In the genomic region with DNA sequence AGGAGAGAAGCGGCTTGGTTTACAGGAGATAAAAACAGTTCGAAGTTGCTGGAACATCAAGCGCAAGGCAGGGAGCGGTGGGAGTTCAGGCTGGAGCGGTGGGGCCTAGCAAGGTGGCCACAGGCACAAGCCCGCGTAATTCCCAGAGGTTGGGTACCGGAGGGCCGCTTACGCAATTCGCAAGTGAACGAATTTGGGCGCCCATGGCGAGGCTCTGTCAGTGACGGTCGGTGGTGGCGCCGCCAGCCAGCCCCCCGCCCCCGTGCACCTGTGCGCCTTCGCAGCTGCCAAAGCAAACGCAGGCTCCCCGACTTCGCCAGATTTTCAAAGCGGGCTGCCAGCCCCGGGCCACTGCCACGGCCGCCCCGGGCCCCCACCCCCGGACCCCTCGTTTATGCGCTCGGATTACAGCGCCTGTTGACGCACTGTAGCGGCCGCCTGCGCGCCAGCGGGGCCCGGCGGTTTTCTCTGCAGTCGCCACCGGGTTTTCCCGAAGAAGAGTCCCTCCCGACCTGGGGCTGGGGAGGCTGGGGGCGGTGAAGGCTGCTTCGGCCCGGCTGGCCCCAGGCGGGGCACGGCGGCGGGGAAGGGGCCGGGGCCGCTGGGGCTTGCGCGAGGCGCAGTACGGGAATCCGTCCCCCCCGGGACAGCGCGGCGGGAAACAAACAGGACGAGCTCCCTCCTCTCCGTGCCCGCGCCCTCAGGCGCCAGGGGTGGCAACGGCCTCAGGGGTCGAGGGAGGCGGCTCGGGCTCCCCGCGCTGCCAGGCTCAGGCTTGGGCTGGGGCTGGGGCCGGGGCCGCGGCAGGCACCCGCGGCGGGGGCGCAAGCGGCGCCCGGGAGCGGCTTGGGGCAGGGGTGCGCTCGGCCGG, we compare ENCODE assay signal across 7 cellular contexts. TPM values are rescaled to one million over a fixed set of nuclear protein-coding genes. Genes with fewer than 3 reads are reported as not detected.
A peak's percentile ranks its signal among the peaks of the same experiment; 100 is the strongest.
DNase-seq lines count a peak whose midpoint lies in the region; ATAC-seq and TF ChIP-seq lines count a peak whose summit lies in the region.

No MANE protein-coding gene starts in this region.

- H3K4me3 Mint-ChIP-seq in naive B cell = peak overlapping the region; percentile 94 to 99 (median 96)
- H3K4me3 Mint-ChIP-seq in stimulated activated naive CD8-positive, alpha-beta T cell treated with anti-CD3 and anti-CD28 coated beads, Interleukin-15, amount 100 ng/mL, for 72 hours = peak overlapping the region; percentile 97

- TF ChIP-seq POLR2A in erythroblast (IDR thresholded peaks at IDR 0.05; ENCODE audit: low read length) = no peak

- H3K36me3 Mint-ChIP-seq in naive B cell = peaks cover 4 to 8% of the 10 kb centered on the region in 2 donors

- peak overlapping the region; percentile 95 to 100 (median 98) for H3K27ac Mint-ChIP-seq in naive B cell
- peak overlapping the region; percentile 96 to 98 for H3K27ac Mint-ChIP-seq in stimulated activated naive CD8-positive, alpha-beta T cell treated with anti-CD3 and anti-CD28 coated beads, Interleukin-15, amount 100 ng/mL, for 72 hours

- H3K9me3 Mint-ChIP-seq in naive B cell = no peaks in the 10 kb centered on the region
- H3K9me3 Mint-ChIP-seq in stimulated activated naive CD8-positive, alpha-beta T cell treated with anti-CD3 and anti-CD28 coated beads, Interleukin-15, amount 100 ng/mL, for 72 hours = no peaks in the 10 kb centered on the region

- DNase-seq in NCI-H345 treated with DMSO at 0.1 percent for 48 hours (lab: John Stamatoyannopoulos, UW; ENCODE audit: unreplicated experiment) (peak; percentile 16), activated T-cell treated with anti-CD3 and anti-CD28 coated beads for 1 hour (ENCODE audit: low read depth) (peak; percentile 29), erythroblast (lab: John Stamatoyannopoulos, UW) (peak; percentile 68 to 75), naive B cell (peak; percentile 74)
- peak; percentile 68 to 73 for DNase-seq in stimulated activated naive CD8-positive, alpha-beta T cell treated with anti-CD3 and anti-CD28 coated beads, Interleukin-15, amount 100 ng/mL, for 72 hours

- peaks cover 47 to 61% (median 49%) of the 10 kb centered on the region in 3 donors for H3K4me1 Mint-ChIP-seq in naive B cell
- peaks cover 53% of the 10 kb centered on the region for H3K4me1 Mint-ChIP-seq in stimulated activated naive CD8-positive, alpha-beta T cell treated with anti-CD3 and anti-CD28 coated beads, Interleukin-15, amount 100 ng/mL, for 72 hours

- H3K27me3 Mint-ChIP-seq in naive B cell = no peaks in the 10 kb centered on the region
- H3K27me3 Mint-ChIP-seq in stimulated activated naive CD8-positive, alpha-beta T cell treated with anti-CD3 and anti-CD28 coated beads, Interleukin-15, amount 100 ng/mL, for 72 hours = no peaks in the 10 kb centered on the region

- peak; percentile 19 for ATAC-seq in GM18502 (IDR thresholded peaks at IDR 0.05; ENCODE audit: poor library complexity, unreplicated experiment)
- ATAC-seq in HG02642 (IDR thresholded peaks at IDR 0.05; ENCODE audit: poor library complexity, unreplicated experiment) = peak; percentile 24
- ATAC-seq in naive B cell (ENCODE audit: low read depth in 2 of 2) = peak; percentile 32 to 40
- ATAC-seq in stimulated activated naive CD8-positive, alpha-beta T cell treated with anti-CD3 and anti-CD28 coated beads, Interleukin-15, amount 100 ng/mL, for 72 hours = peak; percentile 40

RNA-seq across cellular contexts. Expression of a gene that starts 0.7 kb away (rescaled TPM):
- 100 to 1,000 TPM in 2 of 6 donors, 10 to 100 TPM in 4; 77.0 to 152 (median 99.1) TPM for polyA plus RNA-seq in naive B cell (ENCODE audit: low read depth in 6 of 6)

Comparison
In these comparisons a context has a peak if more than half of its experiments do, and no peak if none do; other contexts are left out.
1. Peak in every context shown above with its lines: DNase-seq and ATAC-seq.
2. DNase-seq: peak in every context shown above with its lines; median percentile 74 in naive B cell; 72 in erythroblast; 70 in stimulated activated naive CD8-positive, alpha-beta T cell treated with anti-CD3 and anti-CD28 coated beads, Interleukin-15, amount 100 ng/mL, for 72 hours; 29 in activated T-cell treated with anti-CD3 and anti-CD28 coated beads for 1 hour; 16 in NCI-H345 treated with DMSO at 0.1 percent for 48 hours.